ENCODE assay signal across 1 cellular context in the genomic region with DNA sequence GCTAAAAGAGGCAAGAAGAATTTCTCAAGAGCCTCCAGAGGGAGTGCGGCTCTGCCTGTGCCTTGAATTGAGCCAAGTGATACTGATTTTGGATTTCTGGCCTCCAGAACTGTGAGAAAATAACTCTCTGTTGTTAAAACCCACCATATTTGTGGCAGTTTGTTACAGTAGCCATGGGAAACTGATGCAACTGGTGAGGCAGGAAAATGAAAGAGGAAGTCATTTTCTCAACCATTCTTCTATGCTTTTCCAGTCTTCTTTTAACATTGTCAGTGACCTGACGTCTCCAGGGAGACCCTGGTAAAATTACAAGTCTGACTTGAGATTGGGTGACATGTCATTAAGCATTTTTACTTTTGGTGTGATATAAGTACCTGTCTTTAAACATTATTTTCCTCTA.
TF ChIP-seq lines count a peak whose summit lies in the region.

No MANE protein-coding gene starts in this region.

TF ChIP-seq in K562, 482 proteins besides CTCF, POLR2A, EP300 and RAD21:
- TF ChIP-seq FOXJ2 (tag; IDR thresholded peaks at IDR 0.05) (peak; percentile 14; the same call in 1 of the 2 replicates), SPI1 (IDR thresholded peaks at IDR 0.05; ENCODE audit: borderline replicate concordance, low read depth, low read length) (peak; percentile 38; the same call in 1 of the 2 replicates), BRCA1 (IDR thresholded peaks at IDR 0.05) (no peak), BRCA1 (CRISPR knock-in tag; IDR thresholded peaks at IDR 0.05) (no peak)
